1 cellular context compared by ENCODE assay signal in the genomic region with DNA sequence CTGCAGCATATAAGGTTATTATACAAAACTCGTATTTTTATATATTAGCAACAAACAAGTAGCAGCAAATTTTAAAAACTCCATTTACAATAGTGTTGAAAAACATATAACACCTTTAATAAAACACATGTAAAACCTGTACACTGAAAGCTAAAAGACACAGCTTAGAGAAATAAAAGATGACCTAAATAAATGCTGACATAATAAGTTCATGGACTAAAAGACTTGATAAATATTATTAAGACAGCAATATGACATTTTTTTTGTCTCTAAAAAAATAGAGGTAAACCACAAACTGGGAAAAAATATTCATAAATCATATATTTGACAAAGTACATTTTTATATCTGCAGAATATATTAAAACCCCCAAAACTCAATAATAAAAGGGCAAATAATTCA.
TF ChIP-seq lines count a peak whose summit lies in the region.

No MANE protein-coding gene starts in this region.

TF ChIP-seq in GM23338, 12 proteins besides CTCF, POLR2A, EP300 and RAD21 (continued from another document):
- no peak for TF ChIP-seq STAT1 (IDR thresholded peaks at IDR 0.05; ENCODE audit: unreplicated experiment)
- TF ChIP-seq, protein P1, sequence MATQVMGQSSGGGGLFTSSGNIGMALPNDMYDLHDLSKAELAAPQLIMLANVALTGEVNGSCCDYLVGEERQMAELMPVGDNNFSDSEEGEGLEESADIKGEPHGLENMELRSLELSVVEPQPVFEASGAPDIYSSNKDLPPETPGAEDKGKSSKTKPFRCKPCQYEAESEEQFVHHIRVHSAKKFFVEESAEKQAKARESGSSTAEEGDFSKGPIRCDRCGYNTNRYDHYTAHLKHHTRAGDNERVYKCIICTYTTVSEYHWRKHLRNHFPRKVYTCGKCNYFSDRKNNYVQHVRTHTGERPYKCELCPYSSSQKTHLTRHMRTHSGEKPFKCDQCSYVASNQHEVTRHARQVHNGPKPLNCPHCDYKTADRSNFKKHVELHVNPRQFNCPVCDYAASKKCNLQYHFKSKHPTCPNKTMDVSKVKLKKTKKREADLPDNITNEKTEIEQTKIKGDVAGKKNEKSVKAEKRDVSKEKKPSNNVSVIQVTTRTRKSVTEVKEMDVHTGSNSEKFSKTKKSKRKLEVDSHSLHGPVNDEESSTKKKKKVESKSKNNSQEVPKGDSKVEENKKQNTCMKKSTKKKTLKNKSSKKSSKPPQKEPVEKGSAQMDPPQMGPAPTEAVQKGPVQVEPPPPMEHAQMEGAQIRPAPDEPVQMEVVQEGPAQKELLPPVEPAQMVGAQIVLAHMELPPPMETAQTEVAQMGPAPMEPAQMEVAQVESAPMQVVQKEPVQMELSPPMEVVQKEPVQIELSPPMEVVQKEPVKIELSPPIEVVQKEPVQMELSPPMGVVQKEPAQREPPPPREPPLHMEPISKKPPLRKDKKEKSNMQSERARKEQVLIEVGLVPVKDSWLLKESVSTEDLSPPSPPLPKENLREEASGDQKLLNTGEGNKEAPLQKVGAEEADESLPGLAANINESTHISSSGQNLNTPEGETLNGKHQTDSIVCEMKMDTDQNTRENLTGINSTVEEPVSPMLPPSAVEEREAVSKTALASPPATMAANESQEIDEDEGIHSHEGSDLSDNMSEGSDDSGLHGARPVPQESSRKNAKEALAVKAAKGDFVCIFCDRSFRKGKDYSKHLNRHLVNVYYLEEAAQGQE (IDR thresholded peaks at IDR 0.05; ENCODE audit: unreplicated experiment) = no peak
- TF ChIP-seq CREB1 (CRISPR knock-in tag; IDR thresholded peaks at IDR 0.05; ENCODE audit: low read depth) = no peak
- TF ChIP-seq ZNF331 (CRISPR knock-in tag; IDR thresholded peaks at IDR 0.05; ENCODE audit: low read depth) = no peak
- TF ChIP-seq, protein P2, sequence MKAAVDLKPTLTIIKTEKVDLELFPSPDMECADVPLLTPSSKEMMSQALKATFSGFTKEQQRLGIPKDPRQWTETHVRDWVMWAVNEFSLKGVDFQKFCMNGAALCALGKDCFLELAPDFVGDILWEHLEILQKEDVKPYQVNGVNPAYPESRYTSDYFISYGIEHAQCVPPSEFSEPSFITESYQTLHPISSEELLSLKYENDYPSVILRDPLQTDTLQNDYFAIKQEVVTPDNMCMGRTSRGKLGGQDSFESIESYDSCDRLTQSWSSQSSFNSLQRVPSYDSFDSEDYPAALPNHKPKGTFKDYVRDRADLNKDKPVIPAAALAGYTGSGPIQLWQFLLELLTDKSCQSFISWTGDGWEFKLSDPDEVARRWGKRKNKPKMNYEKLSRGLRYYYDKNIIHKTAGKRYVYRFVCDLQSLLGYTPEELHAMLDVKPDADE (IDR thresholded peaks at IDR 0.05) = no peak
- TF ChIP-seq EZH2 (IDR thresholded peaks at IDR 0.05; ENCODE audit: low read depth, unreplicated experiment) = no peak
- no peak for TF ChIP-seq ZNF114 (CRISPR knock-in tag; IDR thresholded peaks at IDR 0.05)
- no peak for TF ChIP-seq POLR2AphosphoS5 (IDR thresholded peaks at IDR 0.05; ENCODE audit: low read depth)
- TF ChIP-seq JUNB (IDR thresholded peaks at IDR 0.05; ENCODE audit: unreplicated experiment) = no peak
- TF ChIP-seq NANOG (IDR thresholded peaks at IDR 0.05; ENCODE audit: borderline replicate concordance) = no peak
